In genomic region chr5:4043135-4043534, GRCh38 we compare ENCODE assay signal across 27 cellular contexts.
"Had no signal": no experiment of that assay in that cellular context is flagged by ENCODE, and none has a peak within 500 bp of the region (broad histone marks: within the 10 kb centered on the region; RNA-seq: fewer than 3 reads in every experiment).

No MANE protein-coding gene starts in this region.

- H3K36me3 Mint-ChIP-seq: mesothelial cell of epicardium; naive B cell; stimulated activated effector memory CD8-positive, alpha-beta T cell treated with anti-CD3 and anti-CD28 coated beads, Interleukin-12 subunit alpha, Interleukin-12 subunit beta, amount 100 ng/mL, for 72 hours had no signal

- H3K4me1 Mint-ChIP-seq: central memory CD8-positive, alpha-beta T cell; mesothelial cell of epicardium; stimulated activated effector memory CD8-positive, alpha-beta T cell treated with anti-CD3 and anti-CD28 coated beads, Interleukin-12 subunit alpha, Interleukin-12 subunit beta, amount 100 ng/mL, for 72 hours had no signal

- H3K36me3 ChIP-seq: colonic mucosa, esophagus squamous epithelium, ovary, thoracic aorta, tibial nerve, upper lobe of left lung had no signal

- H3K4me1 ChIP-seq: colonic mucosa, esophagus squamous epithelium, tibial nerve had no signal

- ATAC-seq: mucosa of descending colon; sciatic nerve; stimulated activated effector memory CD8-positive, alpha-beta T cell treated with anti-CD3 and anti-CD28 coated beads, Interleukin-12 subunit alpha, Interleukin-12 subunit beta, amount 100 ng/mL, for 72 hours had no signal

- DNase-seq: colonic mucosa; effector CD8-positive, alpha-beta T cell; esophagus squamous epithelium; foreskin melanocyte; glutamatergic neuron; hypothalamus; mesenchymal stem cell; mucosa of descending colon; naive B cell; nephron progenitor cell; occipital lobe; ovary; stimulated activated CD4-positive, alpha-beta T cell treated with anti-CD3 and anti-CD28 coated beads, Interleukin-2, amount 100 ng/mL, for 24 hours; stimulated activated CD4-positive, alpha-beta T cell treated with anti-CD3 and anti-CD28 coated beads, Interleukin-4, amount 100 ng/mL, for 24 hours; stimulated activated naive CD4-positive, alpha-beta T cell treated with Interleukin-2 at 50 U/mL for 16 hours; upper lobe of left lung had no signal

- H3K27ac ChIP-seq: colonic mucosa, esophagus squamous epithelium, ovary, tibial nerve had no signal

- H3K27me3 ChIP-seq: colonic mucosa, esophagus squamous epithelium, ovary, tibial nerve, upper lobe of left lung had no signal

- H3K27ac Mint-ChIP-seq: dendritic cell treated with granulocyte-macrophage colony-stimulating factor and Interleukin-4, amounts not matched to agents 40 ng/mL and 50 ng/mL, for 4 days; mesothelial cell of epicardium; naive B cell; nephron progenitor cell; stimulated activated effector memory CD8-positive, alpha-beta T cell treated with anti-CD3 and anti-CD28 coated beads, Interleukin-12 subunit alpha, Interleukin-12 subunit beta, amount 100 ng/mL, for 72 hours had no signal

- H3K27me3 Mint-ChIP-seq: central memory CD8-positive, alpha-beta T cell; dendritic cell treated with granulocyte-macrophage colony-stimulating factor and Interleukin-4, amounts not matched to agents 40 ng/mL and 50 ng/mL, for 4 days; naive B cell had no signal

- H3K4me3 Mint-ChIP-seq: central memory CD8-positive, alpha-beta T cell; dendritic cell treated with granulocyte-macrophage colony-stimulating factor and Interleukin-4, amounts not matched to agents 40 ng/mL and 50 ng/mL, for 4 days; mesothelial cell of epicardium; naive B cell; nephron progenitor cell; stimulated activated effector memory CD8-positive, alpha-beta T cell treated with anti-CD3 and anti-CD28 coated beads, Interleukin-12 subunit alpha, Interleukin-12 subunit beta, amount 100 ng/mL, for 72 hours had no signal

- H3K4me2 ChIP-seq: smooth muscle cell had no signal

- FAIRE-seq: endothelial cell of umbilical vein, keratinocyte, urothelium cell line had no signal

- H3K4me3 ChIP-seq: colonic mucosa, esophagus squamous epithelium, mucosa of descending colon, ovary, smooth muscle cell, thoracic aorta, tibial nerve, upper lobe of left lung had no signal

- H3K9me3 ChIP-seq: colonic mucosa, esophagus squamous epithelium, ovary, thoracic aorta, tibial nerve had no signal
